11 cellular contexts compared by ENCODE assay signal in the genomic region with DNA sequence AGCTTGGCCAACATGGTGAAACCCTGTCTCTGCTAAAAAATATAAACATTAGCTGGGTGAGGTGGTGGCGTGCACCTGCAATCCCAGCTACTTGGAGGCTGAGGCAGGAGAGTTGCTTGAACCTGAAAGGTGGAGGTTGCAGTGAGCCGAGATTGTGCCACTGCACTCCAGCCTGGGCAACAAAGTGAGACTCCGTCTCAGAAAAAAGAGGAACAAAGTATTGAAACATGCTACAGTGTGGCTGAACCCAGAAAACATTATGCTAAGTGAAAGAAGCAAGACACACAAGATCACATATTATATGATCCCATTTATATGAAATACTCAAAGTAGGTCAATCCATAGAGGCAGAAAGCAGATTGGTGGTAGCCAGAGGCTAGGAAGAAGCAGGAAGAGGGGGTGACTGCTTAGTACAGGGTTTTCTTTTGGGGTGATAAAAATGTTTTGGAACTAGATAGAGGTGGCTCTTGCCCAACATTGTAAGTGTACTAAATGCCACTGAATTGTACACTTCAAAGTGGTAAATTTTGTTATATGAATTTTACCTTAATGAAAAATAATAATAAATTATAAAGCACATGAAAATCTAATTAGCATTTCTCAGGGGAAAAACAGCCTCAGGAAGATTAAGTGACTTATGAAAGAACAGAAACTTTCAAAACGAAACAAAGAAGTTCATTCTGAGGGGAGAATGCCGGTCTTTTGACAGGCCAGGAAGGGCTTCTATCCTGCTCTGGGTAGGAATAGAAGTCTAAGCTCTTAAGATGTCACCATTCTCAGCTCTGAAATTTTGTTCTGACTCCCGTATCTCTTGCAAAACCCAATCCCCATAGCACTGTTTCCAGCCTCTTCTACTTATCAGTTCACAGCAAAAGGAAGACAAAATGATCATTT.
DNase-seq lines count a peak whose midpoint lies in the region; ATAC-seq and TF ChIP-seq lines count a peak whose summit lies in the region.
"Had no signal": no experiment of that assay in that cellular context is flagged by ENCODE, and none has a peak within 500 bp of the region (broad histone marks: within the 10 kb centered on the region; RNA-seq: fewer than 3 reads in every experiment).

No MANE protein-coding gene starts in this region.

- H3K9me3 Mint-ChIP-seq in T-helper 2 cell treated with Interferon-gamma antibody and Interleukin-4, amounts not matched to agents 5 μg/mL and 100 μg/mL, for 36 hours = peaks cover 6% of the 10 kb centered on the region
- peaks cover 2 to 14% (median 5%) of the 10 kb centered on the region in 11 donors for H3K9me3 Mint-ChIP-seq in naive thymus-derived CD4-positive, alpha-beta T cell
- peaks cover 2% of the 10 kb centered on the region for H3K9me3 Mint-ChIP-seq in activated CD4-positive, alpha-beta T cell treated with anti-CD3 and anti-CD28 coated beads, Interleukin-2, amount 10 ng/mL, durations not matched to agents 7 days and 5 days
- H3K9me3 Mint-ChIP-seq in CD8-positive, alpha-beta T cell = peaks cover 4% of the 10 kb centered on the region

- DNase-seq in T-helper 2 cell treated with Interferon-gamma antibody and Interleukin-4, amounts not matched to agents 5 μg/mL and 100 μg/mL, for 36 hours (ENCODE audit: low spot score) = no peak
- DNase-seq in T-helper 2 cell (no peak), SW 1271 (lab: John Stamatoyannopoulos, UW) (no peak)
- no peak for DNase-seq in naive thymus-derived CD4-positive, alpha-beta T cell
- DNase-seq in activated CD4-positive, alpha-beta T cell treated with anti-CD3 and anti-CD28 coated beads, Interleukin-2, amount 10 ng/mL, durations not matched to agents 7 days and 5 days = no peak
- DNase-seq in CD8-positive, alpha-beta T cell = no peak
- DNase-seq: NCI-H2081 treated with DMSO at 0.1 percent for 48 hours, pancreas had no signal

- CTCF ChIA-PET in naive thymus-derived CD4-positive, alpha-beta T cell (lab: Charles Lee) = no interaction called here
- CTCF ChIA-PET in activated CD4-positive, alpha-beta T cell treated with anti-CD3 and anti-CD28 coated beads, Interleukin-2, amount 10 ng/mL, durations not matched to agents 7 days and 5 days (lab: Charles Lee) = interaction anchor here (2.1 kb wide), 1 partner anchor 14 kb away, joined by 7 read pairs; no protein-coding TSS in a partner anchor
- CTCF ChIA-PET in CD8-positive, alpha-beta T cell (lab: Charles Lee) = interaction anchor here (1.3 kb wide), 1 partner anchor 9 kb away, joined by 3 read pairs; no protein-coding TSS in a partner anchor

- POLR2A ChIA-PET in naive thymus-derived CD4-positive, alpha-beta T cell (lab: Charles Lee) = no interaction called here
- POLR2A ChIA-PET in activated CD4-positive, alpha-beta T cell treated with anti-CD3 and anti-CD28 coated beads, Interleukin-2, amount 10 ng/mL, durations not matched to agents 7 days and 5 days (lab: Charles Lee) = no interaction called here
- POLR2A ChIA-PET in CD8-positive, alpha-beta T cell (lab: Charles Lee) = no interaction called here

- no peaks in the 10 kb centered on the region for H4K20me1 ChIP-seq in KMS-11 (ENCODE audit: insufficient read depth)

- peak; percentile 87 for ATAC-seq in HG02678 (IDR thresholded peaks at IDR 0.05; ENCODE audit: unreplicated experiment)
- peak; percentile 42 for ATAC-seq in naive thymus-derived CD4-positive, alpha-beta T cell
- no peak for ATAC-seq in CD8-positive, alpha-beta T cell

- H3K27ac ChIP-seq in KMS-11 = peak overlapping the region; percentile 95
- no peak overlapping the region for H3K27ac ChIP-seq in naive thymus-derived CD4-positive, alpha-beta T cell (ENCODE audit: low read depth, low read length)
- H3K27ac ChIP-seq in CD8-positive, alpha-beta T cell (ENCODE audit: low read depth, low read length) = no peak overlapping the region
- H3K27ac ChIP-seq: 22Rv1, pancreas had no signal

- H2AFZ ChIP-seq in KMS-11 (ENCODE audit: low read depth) = peak overlapping the region; percentile 74

- intact Hi-C loops in naive thymus-derived CD4-positive, alpha-beta T cell (cut with micrococcal nuclease) = no loop called here
- intact Hi-C loops in CD8-positive, alpha-beta T cell (cut with DNase I, micrococcal nuclease) = no loop called here

- no peaks in the 10 kb centered on the region for H3K36me3 Mint-ChIP-seq in T-helper 2 cell treated with Interferon-gamma antibody and Interleukin-4, amounts not matched to agents 5 μg/mL and 100 μg/mL, for 36 hours (ENCODE audit: low read depth)
- H3K36me3 Mint-ChIP-seq in naive thymus-derived CD4-positive, alpha-beta T cell = peaks cover 0 to 4% (median 0%) of the 10 kb centered on the region in 5 donors
- peaks cover 1% of the 10 kb centered on the region for H3K36me3 Mint-ChIP-seq in activated CD4-positive, alpha-beta T cell treated with anti-CD3 and anti-CD28 coated beads, Interleukin-2, amount 10 ng/mL, durations not matched to agents 7 days and 5 days (ENCODE audit: low read depth)
- H3K36me3 Mint-ChIP-seq in CD8-positive, alpha-beta T cell = no peaks in the 10 kb centered on the region

- peak overlapping the region; percentile 69 for H3K4me2 ChIP-seq in KMS-11

- peaks cover 15% of the 10 kb centered on the region for H3K27me3 Mint-ChIP-seq in T-helper 2 cell treated with Interferon-gamma antibody and Interleukin-4, amounts not matched to agents 5 μg/mL and 100 μg/mL, for 36 hours (ENCODE audit: low read depth)
- peaks cover 22 to 40% (median 32%) of the 10 kb centered on the region in 5 donors for H3K27me3 Mint-ChIP-seq in naive thymus-derived CD4-positive, alpha-beta T cell
- peaks cover 14% of the 10 kb centered on the region for H3K27me3 Mint-ChIP-seq in activated CD4-positive, alpha-beta T cell treated with anti-CD3 and anti-CD28 coated beads, Interleukin-2, amount 10 ng/mL, durations not matched to agents 7 days and 5 days
- H3K27me3 Mint-ChIP-seq in CD8-positive, alpha-beta T cell (ENCODE audit: low read depth) = peaks cover 25% of the 10 kb centered on the region

- H3K27me3 ChIP-seq in KMS-11 (ENCODE audit: insufficient read depth, low read depth) = no peaks in the 10 kb centered on the region
- H3K27me3 ChIP-seq in naive thymus-derived CD4-positive, alpha-beta T cell (ENCODE audit: control insufficient read depth in 2 of 2, insufficient read depth in 2 of 2, low read length in 2 of 2) = no peaks in the 10 kb centered on the region
- H3K27me3 ChIP-seq in CD8-positive, alpha-beta T cell (ENCODE audit: insufficient read depth, low read length) = no peaks in the 10 kb centered on the region

- H3K4me3 ChIP-seq in KMS-11 (IDR thresholded peaks at IDR 0.05; ENCODE audit: insufficient read depth, low read depth, low read length) = no peak overlapping the region
- no peak overlapping the region for H3K4me3 ChIP-seq in naive thymus-derived CD4-positive, alpha-beta T cell (ENCODE audit: low read length)
- no peak overlapping the region for H3K4me3 ChIP-seq in CD8-positive, alpha-beta T cell (ENCODE audit: low read depth, low read length)
- H3K4me3 ChIP-seq: pancreas had no signal

- peaks cover 64% of the 10 kb centered on the region for H3K4me1 ChIP-seq in KMS-11 (ENCODE audit: low read depth, poor library complexity, severe bottlenecking)
- no peaks in the 10 kb centered on the region for H3K4me1 ChIP-seq in naive thymus-derived CD4-positive, alpha-beta T cell (ENCODE audit: control insufficient read depth in 2 of 2, insufficient read depth in 2 of 2, low read length in 2 of 2)
- no peaks in the 10 kb centered on the region for H3K4me1 ChIP-seq in CD8-positive, alpha-beta T cell (ENCODE audit: insufficient read depth, low read length)
- H3K4me1 ChIP-seq: pancreas had no signal

- peak overlapping the region; percentile 14 for H3K4me3 Mint-ChIP-seq in T-helper 2 cell treated with Interferon-gamma antibody and Interleukin-4, amounts not matched to agents 5 μg/mL and 100 μg/mL, for 36 hours
- H3K4me3 Mint-ChIP-seq in naive thymus-derived CD4-positive, alpha-beta T cell = peak overlapping the region in 4 of 10 donors; percentile 5 to 20 (median 14)
- H3K4me3 Mint-ChIP-seq in activated CD4-positive, alpha-beta T cell treated with anti-CD3 and anti-CD28 coated beads, Interleukin-2, amount 10 ng/mL, durations not matched to agents 7 days and 5 days = no peak overlapping the region
- no peak overlapping the region for H3K4me3 Mint-ChIP-seq in CD8-positive, alpha-beta T cell

- H3K9ac ChIP-seq in KMS-11 = peak overlapping the region; percentile 70

- TF ChIP-seq CTCF in KMS-11 (conservative IDR thresholded peaks at IDR 0.05; ENCODE audit: low read depth, low read length) = no peak
- no peak for TF ChIP-seq CTCF in CD8-positive, alpha-beta T cell (IDR thresholded peaks at IDR 0.05)

- H3K27ac Mint-ChIP-seq in T-helper 2 cell treated with Interferon-gamma antibody and Interleukin-4, amounts not matched to agents 5 μg/mL and 100 μg/mL, for 36 hours = no peak overlapping the region
- H3K27ac Mint-ChIP-seq in naive thymus-derived CD4-positive, alpha-beta T cell = peak overlapping the region in 2 of 9 donors; percentile 5 to 54
- no peak overlapping the region for H3K27ac Mint-ChIP-seq in activated CD4-positive, alpha-beta T cell treated with anti-CD3 and anti-CD28 coated beads, Interleukin-2, amount 10 ng/mL, durations not matched to agents 7 days and 5 days
- H3K27ac Mint-ChIP-seq in CD8-positive, alpha-beta T cell = no peak overlapping the region

- no peaks in the 10 kb centered on the region for H3K36me3 ChIP-seq in KMS-11 (ENCODE audit: insufficient read depth)
- no peaks in the 10 kb centered on the region for H3K36me3 ChIP-seq in naive thymus-derived CD4-positive, alpha-beta T cell (ENCODE audit: control insufficient read depth in 2 of 3, insufficient read depth in 3 of 3, low read length in 3 of 3)
- no peaks in the 10 kb centered on the region for H3K36me3 ChIP-seq in CD8-positive, alpha-beta T cell (ENCODE audit: insufficient read depth, low read length)
- H3K36me3 ChIP-seq: pancreas had no signal

- H3K79me2 ChIP-seq in KMS-11 (ENCODE audit: insufficient read depth, low read depth) = no peaks in the 10 kb centered on the region

- no peaks in the 10 kb centered on the region for H3K9me3 ChIP-seq in naive thymus-derived CD4-positive, alpha-beta T cell (ENCODE audit: control insufficient read depth in 2 of 3, low read length in 3 of 3)
- no peaks in the 10 kb centered on the region for H3K9me3 ChIP-seq in CD8-positive, alpha-beta T cell (ENCODE audit: low read length)
- H3K9me3 ChIP-seq: pancreas had no signal

- peaks cover 16% of the 10 kb centered on the region for H3K4me1 Mint-ChIP-seq in T-helper 2 cell treated with Interferon-gamma antibody and Interleukin-4, amounts not matched to agents 5 μg/mL and 100 μg/mL, for 36 hours (ENCODE audit: low read depth)
- peaks cover 0 to 22% (median 13%) of the 10 kb centered on the region in 7 donors for H3K4me1 Mint-ChIP-seq in naive thymus-derived CD4-positive, alpha-beta T cell
- peaks cover 20% of the 10 kb centered on the region for H3K4me1 Mint-ChIP-seq in activated CD4-positive, alpha-beta T cell treated with anti-CD3 and anti-CD28 coated beads, Interleukin-2, amount 10 ng/mL, durations not matched to agents 7 days and 5 days
- peaks cover 7% of the 10 kb centered on the region for H3K4me1 Mint-ChIP-seq in CD8-positive, alpha-beta T cell (ENCODE audit: low read depth)
